ENCODE assay signal across 14 cellular contexts in genomic region chr9:133821606-133822438, GRCh38.
A peak's percentile ranks its signal among the peaks of the same experiment; 100 is the strongest.
DNase-seq lines count a peak whose midpoint lies in the region; ATAC-seq and TF ChIP-seq lines count a peak whose summit lies in the region.
"Had no signal": no experiment of that assay in that cellular context is flagged by ENCODE, and none has a peak within 500 bp of the region (broad histone marks: within the 10 kb centered on the region; RNA-seq: fewer than 3 reads in every experiment).

No MANE protein-coding gene starts in this region.

- no peaks in the 10 kb centered on the region for H3K9me3 ChIP-seq in upper lobe of right lung
- H3K9me3 ChIP-seq: pancreas had no signal

- CTCF ChIA-PET in activated naive CD4-positive, alpha-beta T cell treated with anti-CD3 and anti-CD28 coated beads, Interleukin-2, amount 10 ng/mL, durations not matched to agents 7 days and 5 days (lab: Charles Lee) = no interaction called here

- H3K4me3 Mint-ChIP-seq in CD14-positive monocyte (no peak overlapping the region), glutamatergic neuron (ENCODE audit: unreplicated experiment) (peak overlapping the region; percentile 80)
- no peak overlapping the region for H3K4me3 Mint-ChIP-seq in activated naive CD4-positive, alpha-beta T cell treated with anti-CD3 and anti-CD28 coated beads, Interleukin-2, amount 10 ng/mL, durations not matched to agents 7 days and 5 days

- TF ChIP-seq CTCF in CD14-positive monocyte (IDR thresholded peaks at IDR 0.05) (no peak), glutamatergic neuron (IDR thresholded peaks at IDR 0.05; ENCODE audit: partially characterized antibody, unreplicated experiment) (no peak), upper lobe of right lung (IDR thresholded peaks at IDR 0.05) (no peak)

- intact Hi-C loops in CD14-positive monocyte (cut with micrococcal nuclease) = no loop called here
- intact Hi-C loops in upper lobe of right lung (cut with DNase I) = no loop called here

- H3K27me3 Mint-ChIP-seq in CD14-positive monocyte (ENCODE audit: low read depth in 3 of 3) = peaks cover 0 to 4% (median 0%) of the 10 kb centered on the region in 3 donors
- H3K27me3 Mint-ChIP-seq in glutamatergic neuron (ENCODE audit: unreplicated experiment) = peaks cover 53% of the 10 kb centered on the region
- H3K27me3 Mint-ChIP-seq in activated naive CD4-positive, alpha-beta T cell treated with anti-CD3 and anti-CD28 coated beads, Interleukin-2, amount 10 ng/mL, durations not matched to agents 7 days and 5 days = no peaks in the 10 kb centered on the region

- no peak for DNase-seq in CD14-positive monocyte (ENCODE audit: low spot score)
- peak; percentile 72 for DNase-seq in NCI-H69 (lab: John Stamatoyannopoulos, UW)
- peak; percentile 82 for DNase-seq in glutamatergic neuron
- no peak for DNase-seq in upper lobe of right lung
- DNase-seq in SIG-M5 treated with dmso at 0.1 percent for 504 hours (lab: John Stamatoyannopoulos, UW; ENCODE audit: unreplicated experiment) = no peak
- DNase-seq in activated naive CD4-positive, alpha-beta T cell treated with anti-CD3 and anti-CD28 coated beads, Interleukin-2, amount 10 ng/mL, durations not matched to agents 7 days and 5 days = no peak
- DNase-seq: kidney; NCI-H226; pancreas; SIG-M5; stimulated activated CD4-positive, alpha-beta T cell treated with anti-CD3 and anti-CD28 coated beads, Interleukin-2, amount 100 ng/mL, for 24 hours had no signal

- H3K36me3 Mint-ChIP-seq in CD14-positive monocyte (peaks cover 29 to 41% of the 10 kb centered on the region in 2 donors), glutamatergic neuron (ENCODE audit: unreplicated experiment) (peaks cover 10% of the 10 kb centered on the region)
- H3K36me3 Mint-ChIP-seq in activated naive CD4-positive, alpha-beta T cell treated with anti-CD3 and anti-CD28 coated beads, Interleukin-2, amount 10 ng/mL, durations not matched to agents 7 days and 5 days = no peaks in the 10 kb centered on the region

- H3K4me1 Mint-ChIP-seq in CD14-positive monocyte (peaks cover 27% of the 10 kb centered on the region), glutamatergic neuron (ENCODE audit: low read depth, unreplicated experiment) (peaks cover 70% of the 10 kb centered on the region)
- no peaks in the 10 kb centered on the region for H3K4me1 Mint-ChIP-seq in activated naive CD4-positive, alpha-beta T cell treated with anti-CD3 and anti-CD28 coated beads, Interleukin-2, amount 10 ng/mL, durations not matched to agents 7 days and 5 days

- H3K9me3 Mint-ChIP-seq in CD14-positive monocyte (peaks cover 0 to 2% (median 0%) of the 10 kb centered on the region in 7 donors), glutamatergic neuron (ENCODE audit: unreplicated experiment) (peaks cover 68% of the 10 kb centered on the region)
- no peaks in the 10 kb centered on the region for H3K9me3 Mint-ChIP-seq in activated naive CD4-positive, alpha-beta T cell treated with anti-CD3 and anti-CD28 coated beads, Interleukin-2, amount 10 ng/mL, durations not matched to agents 7 days and 5 days

- H3K27ac Mint-ChIP-seq in CD14-positive monocyte (peak overlapping the region in 5 of 7 donors; percentile 51 to 91 (median 64)), glutamatergic neuron (ENCODE audit: unreplicated experiment) (peak overlapping the region; percentile 99)
- H3K27ac Mint-ChIP-seq in activated naive CD4-positive, alpha-beta T cell treated with anti-CD3 and anti-CD28 coated beads, Interleukin-2, amount 10 ng/mL, durations not matched to agents 7 days and 5 days = no peak overlapping the region

- ATAC-seq in GM21529 (IDR thresholded peaks at IDR 0.05; ENCODE audit: unreplicated experiment) = peak; percentile 24
- ATAC-seq in upper lobe of right lung = no peak
- no peak for ATAC-seq in HG02588 (IDR thresholded peaks at IDR 0.05; ENCODE audit: unreplicated experiment)
- ATAC-seq: activated CD4-positive, CD25-positive, alpha-beta regulatory T cell treated with anti-CD3 and anti-CD28 coated beads, Interleukin-2, amount 50 U/mL, for 24 hours had no signal

- H3K4me3 ChIP-seq in upper lobe of right lung = no peak overlapping the region
- H3K4me3 ChIP-seq: pancreas had no signal

- H3K27me3 ChIP-seq in upper lobe of right lung = no peaks in the 10 kb centered on the region
- H3K27me3 ChIP-seq: pancreas had no signal

- no peaks in the 10 kb centered on the region for H3K4me1 ChIP-seq in upper lobe of right lung
- H3K4me1 ChIP-seq: pancreas had no signal

- H3K36me3 ChIP-seq in upper lobe of right lung = no peaks in the 10 kb centered on the region
- H3K36me3 ChIP-seq: pancreas had no signal

- no peak overlapping the region for H3K27ac ChIP-seq in upper lobe of right lung
- H3K27ac ChIP-seq: pancreas had no signal

Comparison
In these comparisons a context has a peak if more than half of its experiments do, and no peak if none do; other contexts are left out.
1. DNase-seq: peak in NCI-H69 (single experiment) and glutamatergic neuron (single experiment); none in CD14-positive monocyte (single experiment), upper lobe of right lung (single experiment), SIG-M5 treated with dmso at 0.1 percent for 504 hours (single experiment) and activated naive CD4-positive, alpha-beta T cell treated with anti-CD3 and anti-CD28 coated beads, Interleukin-2, amount 10 ng/mL, durations not matched to agents 7 days and 5 days (single experiment).